Comparison of ENCODE assay signal across 1 cellular context in genomic region chr1:59172693-59173092, GRCh38.
TF ChIP-seq lines count a peak whose summit lies in the region.

No MANE protein-coding gene starts in this region.

TF ChIP-seq in A549, 52 proteins besides CTCF, POLR2A, EP300 and RAD21 (continued from another document):
- TF ChIP-seq BCL3 (IDR thresholded peaks at IDR 0.05) (no peak), ATOH8 (CRISPR knock-in tag; IDR thresholded peaks at IDR 0.05; ENCODE audit: low read depth) (no peak), ZNF302 (CRISPR knock-in tag; IDR thresholded peaks at IDR 0.05) (no peak)
